In the genomic region with DNA sequence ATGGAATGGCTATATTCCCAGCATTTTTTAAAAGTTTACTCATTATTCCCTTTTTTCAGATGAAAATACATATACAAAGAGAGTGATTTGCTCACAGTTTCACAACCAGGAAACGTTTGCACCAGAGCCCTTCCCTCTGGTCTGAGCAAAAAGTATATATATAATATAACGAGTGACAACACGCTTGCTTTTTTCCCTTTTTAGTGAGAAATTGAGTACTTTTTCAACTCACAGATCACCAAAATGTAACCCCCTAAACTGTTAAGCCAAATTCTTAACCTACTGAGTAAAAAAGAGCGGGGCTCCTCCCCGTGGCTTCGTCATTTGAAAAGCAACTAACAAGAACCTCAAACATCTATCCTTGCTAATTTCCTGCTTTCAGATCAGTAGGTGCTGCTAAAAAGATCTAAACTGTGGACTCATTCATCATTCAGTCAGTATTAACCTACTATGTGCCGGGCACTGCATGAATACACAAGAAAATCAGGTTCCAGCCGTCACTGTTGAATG, we compare ENCODE assay signal across 8 cellular contexts. TPM values are rescaled to one million over a fixed set of nuclear protein-coding genes. Genes with fewer than 3 reads are reported as not detected.
A peak's percentile ranks its signal among the peaks of the same experiment; 100 is the strongest.
DNase-seq lines count a peak whose midpoint lies in the region; ATAC-seq, FAIRE-seq and TF ChIP-seq lines count a peak whose summit lies in the region.

No MANE protein-coding gene starts in this region.

- CTCF ChIA-PET in A549 (lab: Yijun Ruan, JAX): interaction anchor here (1.0 to 2.7 kb wide), 15 partner anchors 17 to 575 kb away, joined by 3 to 19 read pairs (median 5); no protein-coding TSS in a partner anchor

- no peak for TF ChIP-seq POLR2A in A549 (IDR thresholded peaks at IDR 0.05; ENCODE audit: low read length)
- no peak for TF ChIP-seq POLR2A in stomach (IDR thresholded peaks at IDR 0.05)

- H3K9me3 ChIP-seq in A549: no peaks in the 10 kb centered on the region
- H3K9me3 ChIP-seq in SU-DHL-6 (ENCODE audit: insufficient read depth, low read length): no peaks in the 10 kb centered on the region
- no peaks in the 10 kb centered on the region for H3K9me3 ChIP-seq in mesodermal cell (ENCODE audit: control insufficient read depth, low read length)
- no peaks in the 10 kb centered on the region for H3K9me3 ChIP-seq in stomach

- DNase-seq in A549 (ENCODE audit: low read depth in 1 of 2, low spot score in 1 of 2) (peak in 1 of 2 experiments; percentile 51), GM19239 (ENCODE audit: insufficient read length, low spot score) (no peak), stomach (no peak)
- peak; percentile 60 for DNase-seq in central memory CD4-positive, alpha-beta T cell

- 3% methylated on average over 8 of the region's 8 CpGs for WGBS in A549 (ENCODE audit: missing lambda C conversion rate)
- WGBS in mesodermal cell (ENCODE audit: insufficient coverage in 2 of 2), 2 experiments: 27 to 54% methylated on average over 3 of the region's 8 CpGs
- 3 to 18% (median 6%) methylated on average over 8 of the region's 8 CpGs for WGBS in stomach, 5 donors

- H3K4me2 ChIP-seq in A549: peak overlapping the region; percentile 84
- peak overlapping the region; percentile 88 for H3K4me2 ChIP-seq in SU-DHL-6 (ENCODE audit: low read depth, low read length, poor library complexity, severe bottlenecking)

- peak overlapping the region; percentile 49 for H3K4me3 ChIP-seq in A549
- H3K4me3 ChIP-seq in SU-DHL-6 (ENCODE audit: insufficient read depth, low read length, poor library complexity, severe bottlenecking): peak overlapping the region; percentile 75
- H3K4me3 ChIP-seq in mesodermal cell (ENCODE audit: extremely low read depth, insufficient read depth, low read length, poor library complexity, severe bottlenecking): peak overlapping the region; percentile 50
- H3K4me3 ChIP-seq in stomach: peak overlapping the region; percentile 53 to 99 (median 82)

- TF ChIP-seq EP300 in A549 (IDR thresholded peaks at IDR 0.05): no peak
- TF ChIP-seq EP300 in stomach (IDR thresholded peaks at IDR 0.05): no peak

- peaks cover 12% of the 10 kb centered on the region for H4K20me1 ChIP-seq in SU-DHL-6 (ENCODE audit: low read depth, low read length)

- 0 out of 2 replicates have a peak, but pooled peaks cover 12% of the 10 kb centered on the region for H3F3A ChIP-seq in SU-DHL-6 (ENCODE audit: insufficient read depth)

- no peak for FAIRE-seq in A549 (lab: Jason Lieb, UNC)
- peak; percentile 51 for FAIRE-seq in GM19239 (lab: Jason Lieb, UNC)

- no peaks in the 10 kb centered on the region for H3K36me3 ChIP-seq in SU-DHL-6 (ENCODE audit: low read length)
- H3K36me3 ChIP-seq in mesodermal cell (ENCODE audit: control insufficient read depth, insufficient read depth, low read length): peaks cover 1% of the 10 kb centered on the region
- no peaks in the 10 kb centered on the region for H3K36me3 ChIP-seq in stomach

- H3K9ac ChIP-seq in SU-DHL-6 (ENCODE audit: low read length): peak overlapping the region; percentile 74

- no peaks in the 10 kb centered on the region for H3K9me2 ChIP-seq in SU-DHL-6 (replicated peaks; ENCODE audit: insufficient read depth, low read length)

- H3K27ac ChIP-seq in A549 (peak overlapping the region; percentile 94 to 97), SU-DHL-6 (ENCODE audit: low read depth, low read length) (peak overlapping the region; percentile 72), mesodermal cell (ENCODE audit: low read depth, low read length, severe bottlenecking) (peak overlapping the region; percentile 84), stomach (peak overlapping the region in 4 of 5 donors; percentile 95 to 100 (median 100))

- no peak for TF ChIP-seq CTCF in A549 (IDR thresholded peaks at IDR 0.05)
- TF ChIP-seq CTCF in SU-DHL-6 (IDR thresholded peaks at IDR 0.05; ENCODE audit: insufficient read depth, low read length, poor library complexity, severe bottlenecking): no peak
- no peak for TF ChIP-seq CTCF in stomach (IDR thresholded peaks at IDR 0.05)

- ATAC-seq in A549 (0 out of 6 replicates have a peak, but pooled peaks of 1 of the 2 experiments have one; percentile 2), GM21381 (IDR thresholded peaks at IDR 0.05; ENCODE audit: unreplicated experiment) (no peak), HG03045 (IDR thresholded peaks at IDR 0.05; ENCODE audit: unreplicated experiment) (no peak)

- TF ChIP-seq RAD21 in A549 (conservative IDR thresholded peaks at IDR 0.05 in 1 of 2, IDR thresholded peaks at IDR 0.05 in 1 of 2): 0 out of 5 replicates have a peak, but pooled peaks of 1 of the 2 experiments have one; percentile 7

- H2AFZ ChIP-seq in SU-DHL-6 (ENCODE audit: low read depth, low read length, severe bottlenecking): peak overlapping the region; percentile 99

- intact Hi-C loops in stomach (cut with DNase I; ENCODE audit: low total_unique reads): no loop called here

- H3K79me2 ChIP-seq in SU-DHL-6 (ENCODE audit: insufficient read depth, low read length): peaks cover 35% of the 10 kb centered on the region

- H3K4me1 ChIP-seq in A549: peaks cover 48% of the 10 kb centered on the region
- no peaks in the 10 kb centered on the region for H3K4me1 ChIP-seq in mesodermal cell (ENCODE audit: control insufficient read depth, insufficient read depth, low read length, poor library complexity, severe bottlenecking)
- H3K4me1 ChIP-seq in stomach: peaks cover 6 to 39% (median 19%) of the 10 kb centered on the region in 4 donors

- no peaks in the 10 kb centered on the region for H3K27me3 ChIP-seq in SU-DHL-6 (ENCODE audit: low read length)
- no peaks in the 10 kb centered on the region for H3K27me3 ChIP-seq in stomach

- POLR2A ChIA-PET in A549 (lab: Yijun Ruan, JAX): interaction anchor here (0.8 to 1.9 kb wide), 8 partner anchors 12 to 236 kb away, joined by 4 to 22 read pairs (median 9); partner anchors contain the start of genes HSDL2 and SUSD1

TF ChIP-seq in A549, 52 proteins besides CTCF, POLR2A, EP300 and RAD21:
- TF ChIP-seq GATA3 (IDR thresholded peaks at IDR 0.05; ENCODE audit: borderline replicate concordance): no peak
- no peak for TF ChIP-seq HEYL (CRISPR knock-in tag; IDR thresholded peaks at IDR 0.05)
- TF ChIP-seq JUNB (IDR thresholded peaks at IDR 0.05): no peak
- 0 out of 3 replicates have a peak, but pooled peaks have one; percentile 4 for TF ChIP-seq BCL3 (IDR thresholded peaks at IDR 0.05)
- TF ChIP-seq RCOR1 (IDR thresholded peaks at IDR 0.05; ENCODE audit: low read depth, low read length): no peak
- TF ChIP-seq, protein P1, sequence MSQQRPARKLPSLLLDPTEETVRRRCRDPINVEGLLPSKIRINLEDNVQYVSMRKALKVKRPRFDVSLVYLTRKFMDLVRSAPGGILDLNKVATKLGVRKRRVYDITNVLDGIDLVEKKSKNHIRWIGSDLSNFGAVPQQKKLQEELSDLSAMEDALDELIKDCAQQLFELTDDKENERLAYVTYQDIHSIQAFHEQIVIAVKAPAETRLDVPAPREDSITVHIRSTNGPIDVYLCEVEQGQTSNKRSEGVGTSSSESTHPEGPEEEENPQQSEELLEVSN (IDR thresholded peaks at IDR 0.05; ENCODE audit: borderline replicate concordance, low read depth): no peak
- no peak for TF ChIP-seq TFCP2L1 (CRISPR knock-in tag; IDR thresholded peaks at IDR 0.05)
- peak; percentile 9; the same call in 1 of the 2 replicates for TF ChIP-seq PHF8 (IDR thresholded peaks at IDR 0.05; ENCODE audit: borderline replicate concordance, low read depth)
- no peak for TF ChIP-seq ZSCAN20 (CRISPR knock-in tag; IDR thresholded peaks at IDR 0.05)
- TF ChIP-seq HOXB5 (CRISPR knock-in tag; IDR thresholded peaks at IDR 0.05): no peak

RNA-seq across cellular contexts. Expression of gene PTBP3, which starts 1.0 kb away (rescaled TPM):
- polyA plus RNA-seq in A549 (2011; rRNA removed) (105 and 127 TPM in 2 replicates), A549 (2017; fragmentation: RNase III; extraction: RNeasy Plus Mini Kit Qiagen cat#74134 plus additional on column Dnase treatment) (40.0 to 55.7 TPM (median 49.9 TPM) in 3 replicates), stomach (10 to 100 TPM; 11.7 to 22.5 (median 15.3) TPM)
- polyA plus RNA-seq in A549 (2012; cell fraction: cytosol; rRNA removed): 15.0 and 23.1 TPM in 2 replicates
- polyA plus RNA-seq in A549 (2012; cell fraction: nucleus; rRNA removed): 19.0 and 21.9 TPM in 2 replicates
- 210 and 235 TPM in 2 replicates for polyA minus RNA-seq in A549 (2011; rRNA and poly(A)+ RNA removed)
- polyA plus RNA-seq in mesodermal cell (2013, experiment 1 of 2): 47.1 TPM
- polyA plus RNA-seq in mesodermal cell (2013, experiment 2 of 2): 45.5 TPM
- 10 to 100 TPM; 15.2 to 90.7 (median 29.5) TPM for total RNA-seq in stomach

RNA-seq across cellular contexts. Expression of gene HSDL2, which starts 45.5 kb away (rescaled TPM):
- polyA plus RNA-seq in A549 (2011; rRNA removed) (45.3 and 47.7 TPM in 2 replicates), A549 (2017; fragmentation: RNase III; extraction: RNeasy Plus Mini Kit Qiagen cat#74134 plus additional on column Dnase treatment) (43.1 to 47.6 TPM (median 47.4 TPM) in 3 replicates), stomach (10 to 100 TPM; 19.6 to 24.5 (median 23.5) TPM)
- polyA plus RNA-seq in A549 (2012; cell fraction: cytosol; rRNA removed): 12.1 and 13.3 TPM in 2 replicates
- polyA plus RNA-seq in A549 (2012; cell fraction: nucleus; rRNA removed): 4.7 and 5.3 TPM in 2 replicates
- 26.5 and 28.9 TPM in 2 replicates for polyA minus RNA-seq in A549 (2011; rRNA and poly(A)+ RNA removed)
- polyA plus RNA-seq in mesodermal cell (2013, experiment 1 of 2): 23.7 TPM
- polyA plus RNA-seq in mesodermal cell (2013, experiment 2 of 2): 24.3 TPM
- total RNA-seq in stomach: 10 to 100 TPM; 18.3 to 56.9 (median 28.1) TPM
